Comparison of ENCODE assay signal across 13 cellular contexts in genomic region chr22:35411112-35411511, GRCh38. TPM values are rescaled to one million over a fixed set of nuclear protein-coding genes. Genes with fewer than 3 reads are reported as not detected.
DNase-seq lines count a peak whose midpoint lies in the region; ATAC-seq and TF ChIP-seq lines count a peak whose summit lies in the region.
"Had no signal": no experiment of that assay in that cellular context is flagged by ENCODE, and none has a peak within 500 bp of the region (broad histone marks: within the 10 kb centered on the region; RNA-seq: fewer than 3 reads in every experiment).

No MANE protein-coding gene starts in this region.

- ATAC-seq in lower lobe of right lung: peak; percentile 52 to 53

- peaks cover 6% of the 10 kb centered on the region for H3K4me1 ChIP-seq in lower lobe of right lung

- H3K4me3 ChIP-seq in lower lobe of right lung: no peak overlapping the region
- H3K4me3 ChIP-seq: coronary artery, lung had no signal

- in situ Hi-C loops in GM18951 (cut with MboI; ENCODE audit: low sequenced_read_pairs, unreplicated experiment) (no loop called here), SK-MEL-5 (cut with HindIII; ENCODE audit: low pct_unique_long_range_greater_than_20kb, low sequenced_read_pairs) (no loop called here)

- peak overlapping the region; percentile 69 for H3K27ac ChIP-seq in lower lobe of right lung

- intact Hi-C loops in lower lobe of right lung (cut with DNase I): no loop called here

- TF ChIP-seq CTCF in GM10248 (IDR thresholded peaks at IDR 0.05; ENCODE audit: control extremely low read depth, extremely low read depth, low read depth, missing control alignments): peak; percentile 39
- no peak for TF ChIP-seq CTCF in lower lobe of right lung (IDR thresholded peaks at IDR 0.05)

- peaks cover 96% of the 10 kb centered on the region for H3K36me3 ChIP-seq in lower lobe of right lung

- no peaks in the 10 kb centered on the region for H3K9me3 ChIP-seq in lower lobe of right lung
- H3K9me3 ChIP-seq: SK-N-SH had no signal

- POLR2A ChIA-PET in GM10248 (lab: Yijun Ruan, JAX): interaction anchor here (0.9 to 1.3 kb wide), 2 partner anchors 14 to 31 kb away, joined by 3 to 4 read pairs; no protein-coding TSS in a partner anchor

- peak; percentile 25 for TF ChIP-seq POLR2A in GM18951 (IDR thresholded peaks at IDR 0.05; ENCODE audit: extremely low read depth, insufficient read depth, insufficient read length)

- CTCF ChIA-PET in GM10248 (lab: Yijun Ruan, JAX): interaction anchor here (0.9 to 7.8 kb wide), 18 partner anchors 8 to 171 kb away, joined by 3 to 47 read pairs (median 4); no protein-coding TSS in a partner anchor

- DNase-seq in GM10248 (ENCODE audit: extremely low spot score) (peak; percentile 73), SK-MEL-5 (ENCODE audit: low read depth, low spot score) (peak; percentile 48), lower lobe of right lung (no peak), DMS153 (lab: John Stamatoyannopoulos, UW) (no peak), KG1 (lab: John Stamatoyannopoulos, UW) (no peak), RPMI8226 (no peak), SW 1271 (lab: John Stamatoyannopoulos, UW) (no peak)
- DNase-seq: DND-41, IMR-90, SK-N-SH had no signal

- H3K27me3 ChIP-seq in lower lobe of right lung (ENCODE audit: low read depth): no peaks in the 10 kb centered on the region

RNA-seq across cellular contexts. Expression of gene MCM5, which starts 11.2 kb away (rescaled TPM):
- total RNA-seq in SK-MEL-5 (2014; rRNA removed; shearing (Covaris generic)): 64.2 TPM in 2 replicates
- 70.1 and 103 TPM in 2 replicates for polyA plus RNA-seq in SK-MEL-5 (2015; cell fraction: cytosol; rRNA removed)
- polyA plus RNA-seq in SK-MEL-5 (2015; cell fraction: nucleus; rRNA removed): 131 TPM in 2 replicates
- 25.7 TPM for total RNA-seq in lower lobe of right lung

RNA-seq across cellular contexts. Expression of gene HMOX1, which starts 30.2 kb away (rescaled TPM):
- total RNA-seq in SK-MEL-5 (2014; rRNA removed; shearing (Covaris generic)): 45.3 and 49.0 TPM in 2 replicates
- polyA plus RNA-seq in SK-MEL-5 (2015; cell fraction: cytosol; rRNA removed): 89.0 and 109 TPM in 2 replicates
- polyA plus RNA-seq in SK-MEL-5 (2015; cell fraction: nucleus; rRNA removed): 26.1 and 29.0 TPM in 2 replicates
- total RNA-seq in lower lobe of right lung: 68.3 TPM

Comparison
In these comparisons a context has a peak if more than half of its experiments do, and no peak if none do; other contexts are left out.
1. DNase-seq: peak in GM10248 (single experiment) and SK-MEL-5 (single experiment); none in lower lobe of right lung (single experiment), DMS153 (single experiment), KG1 (single experiment), RPMI8226 (single experiment) and SW 1271 (0 of 2).